In the genomic region with DNA sequence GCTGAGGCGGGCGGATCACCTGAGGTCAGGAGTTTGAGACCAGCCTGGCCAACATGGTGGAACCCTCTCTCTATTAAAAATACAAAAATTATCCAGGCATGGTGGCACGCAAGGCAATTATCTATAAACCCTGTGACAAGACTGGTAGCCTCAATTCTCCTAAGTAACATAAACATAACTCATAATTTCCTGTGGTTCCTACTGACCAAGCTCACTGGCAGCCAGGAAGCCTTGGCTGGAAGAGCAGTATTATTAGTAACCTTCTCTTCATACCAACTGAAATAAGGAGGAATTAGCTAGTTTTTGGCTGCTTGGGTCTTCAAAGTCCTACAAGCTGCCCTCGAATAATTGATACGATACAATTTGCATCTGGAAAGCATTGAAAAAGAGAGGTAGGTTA, we compare ENCODE assay signal across 1 cellular context.
TF ChIP-seq lines count a peak whose summit lies in the region.

No MANE protein-coding gene starts in this region.

TF ChIP-seq in IMR-90, 13 proteins besides CTCF, POLR2A, EP300 and RAD21:
- TF ChIP-seq, protein P1, sequence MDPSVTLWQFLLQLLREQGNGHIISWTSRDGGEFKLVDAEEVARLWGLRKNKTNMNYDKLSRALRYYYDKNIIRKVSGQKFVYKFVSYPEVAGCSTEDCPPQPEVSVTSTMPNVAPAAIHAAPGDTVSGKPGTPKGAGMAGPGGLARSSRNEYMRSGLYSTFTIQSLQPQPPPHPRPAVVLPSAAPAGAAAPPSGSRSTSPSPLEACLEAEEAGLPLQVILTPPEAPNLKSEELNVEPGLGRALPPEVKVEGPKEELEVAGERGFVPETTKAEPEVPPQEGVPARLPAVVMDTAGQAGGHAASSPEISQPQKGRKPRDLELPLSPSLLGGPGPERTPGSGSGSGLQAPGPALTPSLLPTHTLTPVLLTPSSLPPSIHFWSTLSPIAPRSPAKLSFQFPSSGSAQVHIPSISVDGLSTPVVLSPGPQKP (IDR thresholded peaks at IDR 0.05; ENCODE audit: borderline replicate concordance, low read depth, low read length): no peak
- TF ChIP-seq RFX5 (IDR thresholded peaks at IDR 0.05; ENCODE audit: low read depth, low read length) (no peak), FOS (IDR thresholded peaks at IDR 0.05; ENCODE audit: low read depth, low read length) (no peak), MAZ (IDR thresholded peaks at IDR 0.05; ENCODE audit: borderline replicate concordance, low read depth, low read length) (no peak), MXI1 (IDR thresholded peaks at IDR 0.05; ENCODE audit: borderline replicate concordance, low read depth, low read length) (no peak), SMC3 (IDR thresholded peaks at IDR 0.05; ENCODE audit: low read depth, low read length) (no peak), CHD1 (IDR thresholded peaks at IDR 0.05; ENCODE audit: low read depth, low read length) (no peak), MAFK (IDR thresholded peaks at IDR 0.05; ENCODE audit: low read depth, low read length) (no peak), BHLHE40 (IDR thresholded peaks at IDR 0.05; ENCODE audit: low read depth, low read length) (no peak), NFE2L2 (IDR thresholded peaks at IDR 0.05; ENCODE audit: low read depth, low read length) (no peak), CEBPB (IDR thresholded peaks at IDR 0.05; ENCODE audit: low read depth, low read length) (no peak), RCOR1 (IDR thresholded peaks at IDR 0.05; ENCODE audit: insufficient replicate concordance, low read length) (no peak)
- TF ChIP-seq, protein P2, sequence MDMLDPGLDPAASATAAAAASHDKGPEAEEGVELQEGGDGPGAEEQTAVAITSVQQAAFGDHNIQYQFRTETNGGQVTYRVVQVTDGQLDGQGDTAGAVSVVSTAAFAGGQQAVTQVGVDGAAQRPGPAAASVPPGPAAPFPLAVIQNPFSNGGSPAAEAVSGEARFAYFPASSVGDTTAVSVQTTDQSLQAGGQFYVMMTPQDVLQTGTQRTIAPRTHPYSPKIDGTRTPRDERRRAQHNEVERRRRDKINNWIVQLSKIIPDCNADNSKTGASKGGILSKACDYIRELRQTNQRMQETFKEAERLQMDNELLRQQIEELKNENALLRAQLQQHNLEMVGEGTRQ (IDR thresholded peaks at IDR 0.05; ENCODE audit: low read depth, low read length): no peak
TF ChIP-seq in IMR-90: peak in this region for 0.
